8 cellular contexts compared by ENCODE assay signal in the genomic region with DNA sequence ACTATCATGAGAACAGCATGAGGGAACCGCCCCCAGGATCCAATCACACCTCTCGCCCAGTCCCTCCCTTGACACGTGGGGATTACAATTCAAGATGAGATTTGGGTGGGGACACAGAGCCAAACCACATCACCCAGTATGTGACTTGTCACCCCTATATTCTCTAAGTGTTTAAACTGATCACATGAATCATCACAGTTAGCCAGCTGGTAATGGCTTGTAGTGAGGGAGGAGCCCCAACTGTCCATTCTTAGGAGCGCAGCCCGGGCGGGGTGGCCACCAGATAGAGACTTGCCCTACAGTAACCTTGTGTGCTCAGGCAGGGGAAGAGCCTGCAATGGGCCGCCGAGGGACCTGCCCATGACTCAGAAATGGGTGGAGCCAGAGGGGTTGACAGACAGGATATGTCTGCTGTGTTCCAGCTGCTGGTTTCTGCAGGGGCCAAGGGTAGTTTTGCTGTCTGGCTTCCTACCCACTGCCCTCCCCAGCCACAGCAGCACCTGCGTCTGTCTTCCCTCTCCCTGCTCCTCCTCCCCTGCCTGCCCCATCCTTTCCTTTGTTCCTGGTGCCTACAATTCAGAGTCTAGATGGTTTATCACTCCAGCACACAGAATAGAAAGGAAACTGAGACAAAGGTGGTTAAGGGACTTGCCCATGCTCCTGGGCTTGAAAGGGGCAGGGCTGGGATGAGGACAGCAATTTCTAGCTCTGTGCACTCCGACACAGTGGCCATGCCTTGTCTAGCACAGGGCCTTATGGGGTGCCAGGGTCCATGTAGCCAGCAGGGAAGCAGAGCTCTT. TPM values are rescaled to one million over a fixed set of nuclear protein-coding genes. Genes with fewer than 3 reads are reported as not detected.
A peak's percentile ranks its signal among the peaks of the same experiment; 100 is the strongest.
DNase-seq lines count a peak whose midpoint lies in the region; ATAC-seq and TF ChIP-seq lines count a peak whose summit lies in the region.

No MANE protein-coding gene starts in this region.

- H3K9ac ChIP-seq in SK-N-SH = no peak overlapping the region

- peak overlapping the region; percentile 11 for H3K4me3 Mint-ChIP-seq in activated naive CD4-positive, alpha-beta T cell treated with anti-CD3 and anti-CD28 coated beads, Interleukin-2, amount 10 ng/mL, durations not matched to agents 7 days and 5 days

- H4K20me1 ChIP-seq in SK-N-SH (ENCODE audit: insufficient read depth) = no peaks in the 10 kb centered on the region

- no peaks in the 10 kb centered on the region for H3K79me2 ChIP-seq in SK-N-SH (ENCODE audit: insufficient read depth)

- peaks cover 5% of the 10 kb centered on the region for H3K9me3 Mint-ChIP-seq in activated naive CD4-positive, alpha-beta T cell treated with anti-CD3 and anti-CD28 coated beads, Interleukin-2, amount 10 ng/mL, durations not matched to agents 7 days and 5 days

- intact Hi-C loops in cardiac septum (cut with DNase I) = loop anchor here (2.0 to 10.0 kb wide), 2 partner anchors 57 to 77 kb away; no protein-coding TSS in a partner anchor

- no peaks in the 10 kb centered on the region for H3K36me3 ChIP-seq in SK-N-SH (replicated peaks in 1 of 2; ENCODE audit: control insufficient read depth in 1 of 2, insufficient read depth in 2 of 2, low read length in 1 of 2)

- H3K9me2 ChIP-seq in SK-N-SH = no peaks in the 10 kb centered on the region

- no peaks in the 10 kb centered on the region for H3K27me3 ChIP-seq in SK-N-SH (ENCODE audit: insufficient read depth)

- H3F3A ChIP-seq in SK-N-SH (replicated peaks; ENCODE audit: insufficient read depth) = no peaks in the 10 kb centered on the region

- no peaks in the 10 kb centered on the region for H3K9me3 ChIP-seq in SK-N-SH

- POLR2A ChIA-PET in SK-N-SH (lab: Yijun Ruan, JAX) = no interaction called here

- peaks cover 49% of the 10 kb centered on the region for H3K36me3 Mint-ChIP-seq in activated naive CD4-positive, alpha-beta T cell treated with anti-CD3 and anti-CD28 coated beads, Interleukin-2, amount 10 ng/mL, durations not matched to agents 7 days and 5 days

- CTCF ChIA-PET in SK-N-SH (lab: Yijun Ruan, JAX) = interaction anchor here (1.3 to 2.4 kb wide), 2 partner anchors 10 to 82 kb away, joined by 3 to 6 read pairs; no protein-coding TSS in a partner anchor
- CTCF ChIA-PET in activated naive CD4-positive, alpha-beta T cell treated with anti-CD3 and anti-CD28 coated beads, Interleukin-2, amount 10 ng/mL, durations not matched to agents 7 days and 5 days (lab: Charles Lee) = interaction anchor here (0.8 to 2.1 kb wide), 4 partner anchors 10 to 64 kb away, joined by 3 to 11 read pairs (median 4); no protein-coding TSS in a partner anchor

- peaks cover 0 to 23% of the 10 kb centered on the region in 2 experiments; a peak in 1 of 4 replicates for H3K4me1 ChIP-seq in SK-N-SH (ENCODE audit: control insufficient read depth in 1 of 2, insufficient read depth in 2 of 2, low read depth in 1 of 2, low read length in 1 of 2)

- DNase-seq in CMK (ENCODE audit: low read depth) = peak; percentile 68
- DNase-seq in SK-N-SH = peak; percentile 45
- DNase-seq in activated naive CD4-positive, alpha-beta T cell treated with anti-CD3 and anti-CD28 coated beads, Interleukin-2, amount 10 ng/mL, durations not matched to agents 7 days and 5 days = peak; percentile 94
- DNase-seq in cardiac septum (ENCODE audit: low spot score) = peak; percentile 94
- DNase-seq in skeletal muscle cell (ENCODE audit: low read depth) = peak; percentile 62
- DNase-seq in dedifferentiated amniotic fluid mesenchymal stem cell (ENCODE audit: extremely low spot score) = no peak

- TF ChIP-seq CTCF in SK-N-SH (IDR thresholded peaks at IDR 0.05) = no peak

- WGBS in SK-N-SH (ENCODE audit: low lambda C conversion rate) = 40% methylated on average over 9 of the region's 10 CpGs

- no peak overlapping the region for H3K4me2 ChIP-seq in SK-N-SH

- H3K27ac Mint-ChIP-seq in activated naive CD4-positive, alpha-beta T cell treated with anti-CD3 and anti-CD28 coated beads, Interleukin-2, amount 10 ng/mL, durations not matched to agents 7 days and 5 days = peak overlapping the region; percentile 87

- H2AFZ ChIP-seq in SK-N-SH (ENCODE audit: low read depth) = no peak overlapping the region

- no peak overlapping the region for H3K4me3 ChIP-seq in SK-N-SH (ENCODE audit: low read depth in 2 of 2, low read length in 1 of 2)
- no peak overlapping the region for H3K4me3 ChIP-seq in skeletal muscle cell (ENCODE audit: low read depth, low read length)

- no peak for TF ChIP-seq RAD21 in SK-N-SH (IDR thresholded peaks at IDR 0.05; ENCODE audit: low read length)

- H3K4me1 Mint-ChIP-seq in activated naive CD4-positive, alpha-beta T cell treated with anti-CD3 and anti-CD28 coated beads, Interleukin-2, amount 10 ng/mL, durations not matched to agents 7 days and 5 days = peaks cover 87% of the 10 kb centered on the region

- no peaks in the 10 kb centered on the region for H3K27me3 Mint-ChIP-seq in activated naive CD4-positive, alpha-beta T cell treated with anti-CD3 and anti-CD28 coated beads, Interleukin-2, amount 10 ng/mL, durations not matched to agents 7 days and 5 days

- TF ChIP-seq EP300 in SK-N-SH (IDR thresholded peaks at IDR 0.05; ENCODE audit: borderline replicate concordance in 1 of 2, low read depth in 1 of 2, low read length in 1 of 2) = no peak

- ATAC-seq in GM19452 (IDR thresholded peaks at IDR 0.05; ENCODE audit: unreplicated experiment) = peak; percentile 83
- peak; percentile 83 for ATAC-seq in HG03469 (IDR thresholded peaks at IDR 0.05; ENCODE audit: unreplicated experiment)

- no peak overlapping the region; a peak in 1 of 4 replicates for H3K27ac ChIP-seq in SK-N-SH (ENCODE audit: low read depth in 2 of 2, low read length in 1 of 2)

TF ChIP-seq in SK-N-SH, 30 proteins besides CTCF, POLR2A, EP300 and RAD21:
- TF ChIP-seq FOSL2 (IDR thresholded peaks at IDR 0.05; ENCODE audit: borderline replicate concordance, low read depth) = no peak
- TF ChIP-seq MXI1 (IDR thresholded peaks at IDR 0.05; ENCODE audit: low read depth, low read length) = no peak
- TF ChIP-seq, protein P1, sequence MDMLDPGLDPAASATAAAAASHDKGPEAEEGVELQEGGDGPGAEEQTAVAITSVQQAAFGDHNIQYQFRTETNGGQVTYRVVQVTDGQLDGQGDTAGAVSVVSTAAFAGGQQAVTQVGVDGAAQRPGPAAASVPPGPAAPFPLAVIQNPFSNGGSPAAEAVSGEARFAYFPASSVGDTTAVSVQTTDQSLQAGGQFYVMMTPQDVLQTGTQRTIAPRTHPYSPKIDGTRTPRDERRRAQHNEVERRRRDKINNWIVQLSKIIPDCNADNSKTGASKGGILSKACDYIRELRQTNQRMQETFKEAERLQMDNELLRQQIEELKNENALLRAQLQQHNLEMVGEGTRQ (IDR thresholded peaks at IDR 0.05; ENCODE audit: borderline replicate concordance, low read depth, low read length) = no peak
- no peak for TF ChIP-seq GABPA (IDR thresholded peaks at IDR 0.05; ENCODE audit: low read depth)
- no peak for TF ChIP-seq MEF2A (IDR thresholded peaks at IDR 0.05; ENCODE audit: borderline replicate concordance, low read depth)
- TF ChIP-seq, protein P2, sequence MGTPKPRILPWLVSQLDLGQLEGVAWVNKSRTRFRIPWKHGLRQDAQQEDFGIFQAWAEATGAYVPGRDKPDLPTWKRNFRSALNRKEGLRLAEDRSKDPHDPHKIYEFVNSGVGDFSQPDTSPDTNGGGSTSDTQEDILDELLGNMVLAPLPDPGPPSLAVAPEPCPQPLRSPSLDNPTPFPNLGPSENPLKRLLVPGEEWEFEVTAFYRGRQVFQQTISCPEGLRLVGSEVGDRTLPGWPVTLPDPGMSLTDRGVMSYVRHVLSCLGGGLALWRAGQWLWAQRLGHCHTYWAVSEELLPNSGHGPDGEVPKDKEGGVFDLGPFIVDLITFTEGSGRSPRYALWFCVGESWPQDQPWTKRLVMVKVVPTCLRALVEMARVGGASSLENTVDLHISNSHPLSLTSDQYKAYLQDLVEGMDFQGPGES (IDR thresholded peaks at IDR 0.05; ENCODE audit: low read depth, low read length) = no peak
- no peak for TF ChIP-seq SIN3A (IDR thresholded peaks at IDR 0.05; ENCODE audit: borderline replicate concordance, low read depth, low read length)
- TF ChIP-seq EZH2phosphoT487 (IDR thresholded peaks at IDR 0.05; ENCODE audit: borderline replicate concordance, low read depth) = no peak
- no peak for TF ChIP-seq ELF1 (IDR thresholded peaks at IDR 0.05)
- no peak for TF ChIP-seq MAX (IDR thresholded peaks at IDR 0.05; ENCODE audit: low read depth)
- TF ChIP-seq SMC3 (IDR thresholded peaks at IDR 0.05; ENCODE audit: low read depth, low read length) = no peak

RNA-seq across cellular contexts. Expression of gene ABCG1, which starts 9.2 kb away (rescaled TPM):
- 0.07 and 0.11 TPM in 2 replicates for polyA plus RNA-seq in SK-N-SH (2012; rRNA removed)
- 0.06 and 0.13 TPM in 2 replicates for polyA plus RNA-seq in SK-N-SH (2012; cell fraction: cytosol; rRNA removed)
- 0.14 and 0.18 TPM in 2 replicates for polyA plus RNA-seq in SK-N-SH (2012; cell fraction: nucleus; rRNA removed)
- 6.3 TPM for total RNA-seq in cardiac septum
